Comparison of ENCODE assay signal across 1 cellular context in genomic region chr16:52068447-52069074, GRCh38.
TF ChIP-seq lines count a peak whose summit lies in the region.

No MANE protein-coding gene starts in this region.

TF ChIP-seq in GM12878, 131 proteins besides CTCF, POLR2A, EP300 and RAD21 (continued from another document):
- no peak for TF ChIP-seq CEBPB (IDR thresholded peaks at IDR 0.05; ENCODE audit: borderline replicate concordance in 1 of 2, low read depth in 2 of 2, low read length in 2 of 2)
- TF ChIP-seq BCL11A (IDR thresholded peaks at IDR 0.05; ENCODE audit: low read depth, low read length): no peak
- TF ChIP-seq MEF2A (IDR thresholded peaks at IDR 0.05; ENCODE audit: insufficient read depth, low read depth, low read length): no peak
- no peak for TF ChIP-seq ZZZ3 (IDR thresholded peaks at IDR 0.05; ENCODE audit: control insufficient read depth, insufficient read length, low read depth)
